In genomic region chr19:18058208-18059009, GRCh38 we compare ENCODE assay signal across 1 cellular context.
TF ChIP-seq lines count a peak whose summit lies in the region.

No MANE protein-coding gene starts in this region.

TF ChIP-seq in K562, 482 proteins besides CTCF, POLR2A, EP300 and RAD21 (continued from another document and continues in another):
- TF ChIP-seq ZHX1 (conservative IDR thresholded peaks at IDR 0.05; ENCODE audit: low read length), result no peak
- TF ChIP-seq MCM5 (IDR thresholded peaks at IDR 0.05; ENCODE audit: low read depth), result no peak
- peak; percentile 62; the same call in 1 of the 2 replicates for TF ChIP-seq ZFX (CRISPR knock-in tag; IDR thresholded peaks at IDR 0.05)
- TF ChIP-seq FOXA3 (CRISPR knock-in tag; conservative IDR thresholded peaks at IDR 0.05 in 1 of 2, IDR thresholded peaks at IDR 0.05 in 1 of 2), result no peak
- TF ChIP-seq CHD4 (IDR thresholded peaks at IDR 0.05; ENCODE audit: insufficient read depth, insufficient replicate concordance, low read depth, low read length, poor library complexity, severe bottlenecking), result no peak
- no peak for TF ChIP-seq RHOXF2B (CRISPR knock-in tag; conservative IDR thresholded peaks at IDR 0.05)
- peak; percentile 67; the same call in 1 of the 2 replicates for TF ChIP-seq ZNF766 (CRISPR knock-in tag; conservative IDR thresholded peaks at IDR 0.05)
- TF ChIP-seq ZNF407 (IDR thresholded peaks at IDR 0.05; ENCODE audit: low read depth), result no peak
- peak; percentile 94 for TF ChIP-seq ARID2 (IDR thresholded peaks at IDR 0.05)
- peak; percentile 34; the same call in 1 of the 2 replicates for TF ChIP-seq CXXC5 (CRISPR knock-in tag; IDR thresholded peaks at IDR 0.05)
- peak; percentile 98 for TF ChIP-seq ZBTB7A (IDR thresholded peaks at IDR 0.05; ENCODE audit: borderline replicate concordance, control insufficient read depth, low read depth, low read length)
- no peak for TF ChIP-seq ZNF408 (CRISPR knock-in tag; IDR thresholded peaks at IDR 0.05; ENCODE audit: low read depth)
- peak; percentile 47; the same call in 1 of the 2 replicates for TF ChIP-seq HDAC2 (IDR thresholded peaks at IDR 0.05)
- TF ChIP-seq ZNF311 (CRISPR knock-in tag; IDR thresholded peaks at IDR 0.05), result no peak
- TF ChIP-seq TFAP4 (CRISPR knock-in tag; IDR thresholded peaks at IDR 0.05; ENCODE audit: borderline replicate concordance), result peak; percentile 61; the same call in 1 of the 2 replicates
- TF ChIP-seq CHCHD3 (CRISPR knock-in tag; IDR thresholded peaks at IDR 0.05), result no peak
- TF ChIP-seq BACH1 (tag; IDR thresholded peaks at IDR 0.05), result no peak
- no peak for TF ChIP-seq TCFL5 (CRISPR knock-in tag; conservative IDR thresholded peaks at IDR 0.05)
- TF ChIP-seq CBFA2T2 (conservative IDR thresholded peaks at IDR 0.05), result no peak
- TF ChIP-seq, protein P1, sequence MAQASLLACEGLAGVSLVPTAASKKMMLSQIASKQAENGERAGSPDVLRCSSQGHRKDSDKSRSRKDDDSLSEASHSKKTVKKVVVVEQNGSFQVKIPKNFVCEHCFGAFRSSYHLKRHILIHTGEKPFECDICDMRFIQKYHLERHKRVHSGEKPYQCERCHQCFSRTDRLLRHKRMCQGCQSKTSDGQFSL (CRISPR knock-in tag; IDR thresholded peaks at IDR 0.05), result peak; percentile 58; the same call in 1 of the 2 replicates
- TF ChIP-seq, protein P1 (tag; IDR thresholded peaks at IDR 0.05), result no peak
- no peak for TF ChIP-seq NR4A1 (CRISPR knock-in tag; IDR thresholded peaks at IDR 0.05)
- 0 out of 2 replicates have a peak, but pooled peaks have one; percentile 31 for TF ChIP-seq NR4A1 (tag; IDR thresholded peaks at IDR 0.05)
- TF ChIP-seq, protein P2, sequence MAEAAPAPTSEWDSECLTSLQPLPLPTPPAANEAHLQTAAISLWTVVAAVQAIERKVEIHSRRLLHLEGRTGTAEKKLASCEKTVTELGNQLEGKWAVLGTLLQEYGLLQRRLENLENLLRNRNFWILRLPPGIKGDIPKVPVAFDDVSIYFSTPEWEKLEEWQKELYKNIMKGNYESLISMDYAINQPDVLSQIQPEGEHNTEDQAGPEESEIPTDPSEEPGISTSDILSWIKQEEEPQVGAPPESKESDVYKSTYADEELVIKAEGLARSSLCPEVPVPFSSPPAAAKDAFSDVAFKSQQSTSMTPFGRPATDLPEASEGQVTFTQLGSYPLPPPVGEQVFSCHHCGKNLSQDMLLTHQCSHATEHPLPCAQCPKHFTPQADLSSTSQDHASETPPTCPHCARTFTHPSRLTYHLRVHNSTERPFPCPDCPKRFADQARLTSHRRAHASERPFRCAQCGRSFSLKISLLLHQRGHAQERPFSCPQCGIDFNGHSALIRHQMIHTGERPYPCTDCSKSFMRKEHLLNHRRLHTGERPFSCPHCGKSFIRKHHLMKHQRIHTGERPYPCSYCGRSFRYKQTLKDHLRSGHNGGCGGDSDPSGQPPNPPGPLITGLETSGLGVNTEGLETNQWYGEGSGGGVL (CRISPR knock-in tag; IDR thresholded peaks at IDR 0.05), result no peak
- no peak for TF ChIP-seq KDM5B (IDR thresholded peaks at IDR 0.05; ENCODE audit: insufficient replicate concordance, low read depth, low read length)
- TF ChIP-seq ZFP30 (CRISPR knock-in tag; IDR thresholded peaks at IDR 0.05; ENCODE audit: borderline replicate concordance), result no peak
- TF ChIP-seq CTBP1 (IDR thresholded peaks at IDR 0.05; ENCODE audit: borderline replicate concordance), result no peak
- peak; percentile 97 for TF ChIP-seq GATAD2A (IDR thresholded peaks at IDR 0.05)
- peak; percentile 33 for TF ChIP-seq CCNT2 (IDR thresholded peaks at IDR 0.05; ENCODE audit: borderline replicate concordance, extremely low read depth, insufficient read length, low read depth, low read length)
- TF ChIP-seq MAFF (IDR thresholded peaks at IDR 0.05; ENCODE audit: low read length), result no peak
- no peak for TF ChIP-seq ZNF695 (CRISPR knock-in tag; IDR thresholded peaks at IDR 0.05)
- no peak; a peak in 1 of 4 replicates for TF ChIP-seq SRF (CRISPR knock-in tag; IDR thresholded peaks at IDR 0.05)
- TF ChIP-seq TRIM24 (IDR thresholded peaks at IDR 0.05), result no peak
- TF ChIP-seq, protein P3, sequence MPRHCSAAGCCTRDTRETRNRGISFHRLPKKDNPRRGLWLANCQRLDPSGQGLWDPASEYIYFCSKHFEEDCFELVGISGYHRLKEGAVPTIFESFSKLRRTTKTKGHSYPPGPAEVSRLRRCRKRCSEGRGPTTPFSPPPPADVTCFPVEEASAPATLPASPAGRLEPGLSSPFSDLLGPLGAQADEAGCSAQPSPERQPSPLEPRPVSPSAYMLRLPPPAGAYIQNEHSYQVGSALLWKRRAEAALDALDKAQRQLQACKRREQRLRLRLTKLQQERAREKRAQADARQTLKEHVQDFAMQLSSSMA (CRISPR knock-in tag; IDR thresholded peaks at IDR 0.05), result no peak
- TF ChIP-seq, protein P4, sequence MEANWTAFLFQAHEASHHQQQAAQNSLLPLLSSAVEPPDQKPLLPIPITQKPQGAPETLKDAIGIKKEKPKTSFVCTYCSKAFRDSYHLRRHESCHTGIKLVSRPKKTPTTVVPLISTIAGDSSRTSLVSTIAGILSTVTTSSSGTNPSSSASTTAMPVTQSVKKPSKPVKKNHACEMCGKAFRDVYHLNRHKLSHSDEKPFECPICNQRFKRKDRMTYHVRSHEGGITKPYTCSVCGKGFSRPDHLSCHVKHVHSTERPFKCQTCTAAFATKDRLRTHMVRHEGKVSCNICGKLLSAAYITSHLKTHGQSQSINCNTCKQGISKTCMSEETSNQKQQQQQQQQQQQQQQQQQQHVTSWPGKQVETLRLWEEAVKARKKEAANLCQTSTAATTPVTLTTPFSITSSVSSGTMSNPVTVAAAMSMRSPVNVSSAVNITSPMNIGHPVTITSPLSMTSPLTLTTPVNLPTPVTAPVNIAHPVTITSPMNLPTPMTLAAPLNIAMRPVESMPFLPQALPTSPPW (CRISPR knock-in tag; IDR thresholded peaks at IDR 0.05), result peak; percentile 85
- TF ChIP-seq, protein P5, sequence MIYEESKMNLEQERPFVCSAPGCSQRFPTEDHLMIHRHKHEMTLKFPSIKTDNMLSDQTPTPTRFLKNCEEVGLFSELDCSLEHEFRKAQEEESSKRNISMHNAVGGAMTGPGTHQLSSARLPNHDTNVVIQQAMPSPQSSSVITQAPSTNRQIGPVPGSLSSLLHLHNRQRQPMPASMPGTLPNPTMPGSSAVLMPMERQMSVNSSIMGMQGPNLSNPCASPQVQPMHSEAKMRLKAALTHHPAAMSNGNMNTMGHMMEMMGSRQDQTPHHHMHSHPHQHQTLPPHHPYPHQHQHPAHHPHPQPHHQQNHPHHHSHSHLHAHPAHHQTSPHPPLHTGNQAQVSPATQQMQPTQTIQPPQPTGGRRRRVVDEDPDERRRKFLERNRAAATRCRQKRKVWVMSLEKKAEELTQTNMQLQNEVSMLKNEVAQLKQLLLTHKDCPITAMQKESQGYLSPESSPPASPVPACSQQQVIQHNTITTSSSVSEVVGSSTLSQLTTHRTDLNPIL (CRISPR knock-in tag; IDR thresholded peaks at IDR 0.05), result no peak
- no peak for TF ChIP-seq SP2 (IDR thresholded peaks at IDR 0.05; ENCODE audit: extremely low read depth, low read depth, low read length, poor library complexity, severe bottlenecking)
- peak; percentile 32 for TF ChIP-seq TBP (optimal IDR thresholded peaks at IDR 0.05; ENCODE audit: low read depth, low read length)
- peak; percentile 64 for TF ChIP-seq RBFOX2 (IDR thresholded peaks at IDR 0.05; ENCODE audit: low read depth, low read length)
- TF ChIP-seq GABPA (tag; conservative IDR thresholded peaks at IDR 0.05; ENCODE audit: low read depth), result peak; percentile 49; the same call in 1 of the 2 replicates
- no peak for TF ChIP-seq EHMT2 (IDR thresholded peaks at IDR 0.05)
- TF ChIP-seq ETV1 (tag; conservative IDR thresholded peaks at IDR 0.05; ENCODE audit: low read depth), result peak; percentile 61; the same call in 1 of the 2 replicates
- TF ChIP-seq ZBED1 (IDR thresholded peaks at IDR 0.05), result no peak
- TF ChIP-seq MAZ (CRISPR knock-in tag; conservative IDR thresholded peaks at IDR 0.05 in 1 of 2, IDR thresholded peaks at IDR 0.05 in 1 of 2), result peak; percentile 62 to 84; a peak in 3 of 4 replicates
- no peak for TF ChIP-seq CBX1 (IDR thresholded peaks at IDR 0.05; ENCODE audit: low read depth)
- TF ChIP-seq STAG1 (CRISPR knock-in tag; IDR thresholded peaks at IDR 0.05; ENCODE audit: borderline replicate concordance), result peak; percentile 71; the same call in 1 of the 2 replicates
- TF ChIP-seq ZBTB9 (CRISPR knock-in tag; IDR thresholded peaks at IDR 0.05), result 0 out of 2 replicates have a peak, but pooled peaks have one; percentile 9
